In the genomic region with DNA sequence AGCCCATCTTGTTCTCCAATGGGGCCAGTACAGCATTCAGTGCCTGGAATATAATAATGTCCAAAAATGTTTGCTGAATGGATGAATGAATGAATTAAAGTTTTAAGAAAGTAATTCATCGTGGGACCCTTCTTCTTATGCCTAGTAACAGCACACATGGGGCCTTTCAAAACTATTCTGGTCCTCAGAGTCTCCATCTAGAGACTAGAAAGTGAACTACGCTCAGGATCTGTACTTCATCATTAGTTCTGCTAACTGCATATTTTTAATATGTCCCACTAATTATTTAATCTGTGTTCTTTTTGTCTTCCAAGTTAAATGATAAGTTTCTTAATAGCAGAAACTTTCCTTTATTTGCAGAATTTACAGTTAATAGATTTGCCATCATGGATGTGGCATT, we compare ENCODE assay signal across 12 cellular contexts.
DNase-seq lines count a peak whose midpoint lies in the region; ATAC-seq and TF ChIP-seq lines count a peak whose summit lies in the region.
"Had no signal": no experiment of that assay in that cellular context is flagged by ENCODE, and none has a peak within 500 bp of the region (broad histone marks: within the 10 kb centered on the region; RNA-seq: fewer than 3 reads in every experiment).

No MANE protein-coding gene starts in this region.

- H3K9me3 ChIP-seq in Panc1 (ENCODE audit: control insufficient read depth, insufficient read depth, low read depth, low read length) (no peaks in the 10 kb centered on the region), upper lobe of left lung (peaks cover 0 to 3% (median 0%) of the 10 kb centered on the region in 4 donors)
- H3K9me3 ChIP-seq: neutrophil, SJSA1 had no signal

- TF ChIP-seq EP300 in upper lobe of left lung (IDR thresholded peaks at IDR 0.05), result no peak

- H3K27ac Mint-ChIP-seq in activated T-helper 17 cell treated with anti-CD3 and anti-CD28 coated beads, Interleukin-2, amount 50 U/mL, for 72 hours, result no peak overlapping the region
- no peak overlapping the region for H3K27ac Mint-ChIP-seq in activated T-helper 2 cell treated with anti-CD3 and anti-CD28 coated beads, Interferon-gamma antibody, Interleukin-2, Interleukin-4, amounts not matched to agents 10 μg/mL and 5 μg/mL and 100 μg/mL, durations not matched to agents 14 hours and 24 hours and 36 hours
- H3K27ac Mint-ChIP-seq: activated CD8-positive, alpha-beta memory T cell treated with anti-CD3 and anti-CD28 coated beads, Interleukin-2, amount 10 ng/mL, durations not matched to agents 7 days and 5 days had no signal

- peak; percentile 30 for TF ChIP-seq CTCF in AG09319 (IDR thresholded peaks at IDR 0.05; ENCODE audit: low read depth, low read length)
- TF ChIP-seq CTCF in GM10266 (IDR thresholded peaks at IDR 0.05; ENCODE audit: control insufficient read depth, insufficient read depth, low read depth, missing control alignments), result peak; percentile 36
- TF ChIP-seq CTCF in Panc1 (IDR thresholded peaks at IDR 0.05), result peak; percentile 29; the same call in 1 of the 2 replicates
- TF ChIP-seq CTCF in fibroblast of villous mesenchyme (IDR thresholded peaks at IDR 0.05; ENCODE audit: insufficient read depth, low read depth, low read length), result peak; percentile 47
- TF ChIP-seq CTCF in upper lobe of left lung (IDR thresholded peaks at IDR 0.05), result no peak

- H3K4me1 Mint-ChIP-seq in activated T-helper 17 cell treated with anti-CD3 and anti-CD28 coated beads, Interleukin-2, amount 50 U/mL, for 72 hours, result peaks cover 4% of the 10 kb centered on the region
- peaks cover 4% of the 10 kb centered on the region for H3K4me1 Mint-ChIP-seq in activated T-helper 2 cell treated with anti-CD3 and anti-CD28 coated beads, Interferon-gamma antibody, Interleukin-2, Interleukin-4, amounts not matched to agents 10 μg/mL and 5 μg/mL and 100 μg/mL, durations not matched to agents 14 hours and 24 hours and 36 hours (ENCODE audit: low read depth)
- H3K4me1 Mint-ChIP-seq: activated CD8-positive, alpha-beta memory T cell treated with anti-CD3 and anti-CD28 coated beads, Interleukin-2, amount 10 ng/mL, durations not matched to agents 7 days and 5 days had no signal

- H3K4me1 ChIP-seq in Panc1 (ENCODE audit: control insufficient read depth, insufficient read depth, low read length) (no peaks in the 10 kb centered on the region), upper lobe of left lung (peaks cover 0 to 3% (median 0%) of the 10 kb centered on the region in 4 donors)
- H3K4me1 ChIP-seq: SJSA1 had no signal

- TF ChIP-seq POLR2A in upper lobe of left lung (IDR thresholded peaks at IDR 0.05), result no peak

- ATAC-seq in Panc1 (no peak), upper lobe of left lung (ENCODE audit: low FRiP score in 2 of 2) (no peak)
- ATAC-seq in activated T-helper 17 cell treated with anti-CD3 and anti-CD28 coated beads, Interleukin-2, amount 50 U/mL, for 72 hours (replicated peaks), result no peak
- ATAC-seq: activated CD8-positive, alpha-beta memory T cell treated with anti-CD3 and anti-CD28 coated beads, Interleukin-2, amount 10 ng/mL, durations not matched to agents 7 days and 5 days had no signal

- no peak overlapping the region for H3K4me3 Mint-ChIP-seq in activated T-helper 17 cell treated with anti-CD3 and anti-CD28 coated beads, Interleukin-2, amount 50 U/mL, for 72 hours
- H3K4me3 Mint-ChIP-seq in activated T-helper 2 cell treated with anti-CD3 and anti-CD28 coated beads, Interferon-gamma antibody, Interleukin-2, Interleukin-4, amounts not matched to agents 10 μg/mL and 5 μg/mL and 100 μg/mL, durations not matched to agents 14 hours and 24 hours and 36 hours (ENCODE audit: low read depth), result no peak overlapping the region
- H3K4me3 Mint-ChIP-seq: activated CD8-positive, alpha-beta memory T cell treated with anti-CD3 and anti-CD28 coated beads, Interleukin-2, amount 10 ng/mL, durations not matched to agents 7 days and 5 days had no signal

- no TSS peak for BruUV-seq in Panc1 (replicated peaks; lab: Mats Ljungman, UMichigan)

- no peaks in the 10 kb centered on the region for H3K36me3 ChIP-seq in Panc1 (ENCODE audit: control insufficient read depth, insufficient read depth, low read length)
- no peaks in the 10 kb centered on the region for H3K36me3 ChIP-seq in upper lobe of left lung
- H3K36me3 ChIP-seq: neutrophil, SJSA1 had no signal

- H3K27ac ChIP-seq in Panc1 (ENCODE audit: low read length) (no peak overlapping the region), upper lobe of left lung (no peak overlapping the region)
- H3K27ac ChIP-seq: neutrophil, SJSA1 had no signal

- no peaks in the 10 kb centered on the region for H3K36me3 Mint-ChIP-seq in activated T-helper 17 cell treated with anti-CD3 and anti-CD28 coated beads, Interleukin-2, amount 50 U/mL, for 72 hours (ENCODE audit: low read depth)
- no peaks in the 10 kb centered on the region for H3K36me3 Mint-ChIP-seq in activated T-helper 2 cell treated with anti-CD3 and anti-CD28 coated beads, Interferon-gamma antibody, Interleukin-2, Interleukin-4, amounts not matched to agents 10 μg/mL and 5 μg/mL and 100 μg/mL, durations not matched to agents 14 hours and 24 hours and 36 hours (ENCODE audit: low read depth)

- POLR2A ChIA-PET in Panc1 (lab: Charles Lee), result no interaction called here

- in situ Hi-C loops in Panc1 (cut with HindIII; ENCODE audit: low pct_unique_long_range_greater_than_20kb, low sequenced_read_pairs), result no loop called here

- DNase-seq in AG09319 (ENCODE audit: extremely low read depth, low read depth), result no peak
- DNase-seq in GM10266 (ENCODE audit: extremely low spot score), result no peak
- no peak for DNase-seq in Panc1 (ENCODE audit: low read depth, low spot score)
- DNase-seq in fibroblast of villous mesenchyme (ENCODE audit: low read depth), result no peak
- no peak for DNase-seq in activated T-helper 2 cell treated with anti-CD3 and anti-CD28 coated beads, Interferon-gamma antibody, Interleukin-2, Interleukin-4, amounts not matched to agents 10 μg/mL and 5 μg/mL and 100 μg/mL, durations not matched to agents 14 hours and 24 hours and 36 hours (ENCODE audit: low spot score)
- no peak for DNase-seq in upper lobe of left lung
- no peak for DNase-seq in NCI-H1694 treated with DMSO at 0.1 percent for 48 hours (lab: John Stamatoyannopoulos, UW)
- DNase-seq: activated CD8-positive, alpha-beta memory T cell treated with anti-CD3 and anti-CD28 coated beads, Interleukin-2, amount 10 ng/mL, durations not matched to agents 7 days and 5 days; cerebellar nuclear complex had no signal

- H3K27me3 Mint-ChIP-seq in activated T-helper 17 cell treated with anti-CD3 and anti-CD28 coated beads, Interleukin-2, amount 50 U/mL, for 72 hours, result peaks cover 24% of the 10 kb centered on the region
- H3K27me3 Mint-ChIP-seq in activated T-helper 2 cell treated with anti-CD3 and anti-CD28 coated beads, Interferon-gamma antibody, Interleukin-2, Interleukin-4, amounts not matched to agents 10 μg/mL and 5 μg/mL and 100 μg/mL, durations not matched to agents 14 hours and 24 hours and 36 hours (ENCODE audit: low read depth), result peaks cover 19% of the 10 kb centered on the region

- H3K4me3 ChIP-seq in Panc1 (ENCODE audit: low read depth in 2 of 2, low read length in 2 of 2), result no peak overlapping the region
- H3K4me3 ChIP-seq in fibroblast of villous mesenchyme (ENCODE audit: low read depth, low read length), result no peak overlapping the region
- no peak overlapping the region for H3K4me3 ChIP-seq in upper lobe of left lung
- H3K4me3 ChIP-seq: SJSA1 had no signal

- CTCF ChIA-PET in Panc1 (lab: Charles Lee), result no interaction called here

- H3K27me3 ChIP-seq in Panc1 (ENCODE audit: control insufficient read depth, insufficient read depth, low read length) (no peaks in the 10 kb centered on the region; the same call in 1 of the 2 replicates), upper lobe of left lung (no peaks in the 10 kb centered on the region)
- H3K27me3 ChIP-seq: SJSA1 had no signal

- intact Hi-C loops in Panc1 (cut with micrococcal nuclease; ENCODE audit: unreplicated experiment), result no loop called here
- intact Hi-C loops in activated T-helper 2 cell treated with anti-CD3 and anti-CD28 coated beads, Interferon-gamma antibody, Interleukin-2, Interleukin-4, amounts not matched to agents 10 μg/mL and 5 μg/mL and 100 μg/mL, durations not matched to agents 14 hours and 24 hours and 36 hours (cut with micrococcal nuclease), result no loop called here

- WGBS in upper lobe of left lung, 2 donors, result 59 to 68% methylated on average over 2 of the region's 2 CpGs

- H3K9me3 Mint-ChIP-seq in activated T-helper 17 cell treated with anti-CD3 and anti-CD28 coated beads, Interleukin-2, amount 50 U/mL, for 72 hours, result no peaks in the 10 kb centered on the region
- peaks cover 17% of the 10 kb centered on the region for H3K9me3 Mint-ChIP-seq in activated T-helper 2 cell treated with anti-CD3 and anti-CD28 coated beads, Interferon-gamma antibody, Interleukin-2, Interleukin-4, amounts not matched to agents 10 μg/mL and 5 μg/mL and 100 μg/mL, durations not matched to agents 14 hours and 24 hours and 36 hours

Comparison
In these comparisons a context has a peak if more than half of its experiments do, and no peak if none do; other contexts are left out.
1. CTCF ChIP-seq: peak in AG09319 (single experiment), GM10266 (single experiment), Panc1 (single experiment) and fibroblast of villous mesenchyme (single experiment); none in upper lobe of left lung (0 of 6).